10 cellular contexts compared by ENCODE assay signal in the genomic region with DNA sequence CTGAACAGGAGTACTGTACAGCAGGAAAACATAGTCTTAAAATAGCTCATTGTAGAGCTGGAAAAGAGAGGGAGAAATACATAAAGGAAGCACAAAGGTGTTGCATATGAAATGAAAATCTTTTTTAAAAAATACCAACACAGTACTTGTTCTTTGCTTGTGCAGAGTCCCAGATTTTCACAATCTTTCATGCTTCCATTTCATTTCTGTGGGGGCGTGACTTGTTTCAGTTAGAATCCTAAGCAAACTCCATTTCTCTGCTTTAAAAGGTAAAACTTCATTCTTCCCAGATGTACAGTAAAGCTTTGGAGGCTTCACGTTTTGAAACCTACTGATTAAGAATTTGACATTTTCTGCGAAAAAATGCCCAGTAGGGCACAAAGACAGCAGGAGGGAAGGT. TPM values are rescaled to one million over a fixed set of nuclear protein-coding genes. Genes with fewer than 3 reads are reported as not detected.
"Had no signal": no experiment of that assay in that cellular context is flagged by ENCODE, and none has a peak within 500 bp of the region (broad histone marks: within the 10 kb centered on the region; RNA-seq: fewer than 3 reads in every experiment).

No MANE protein-coding gene starts in this region.

- H3K27ac Mint-ChIP-seq: GM23338, H9, HFFc6 had no signal

- H3K9ac ChIP-seq: GM23248 had no signal

- H3K4me3 ChIP-seq: GM23248, GM23338, HAP-1 had no signal

- DNase-seq: GM23248, GOT3, H7, H9, HCEC 1CT, HFFc6 had no signal

- H2AFZ ChIP-seq: GM23248 had no signal

- H3K4me3 Mint-ChIP-seq: GM23338, H9, HFFc6 had no signal

- ATAC-seq: GM23338, HCT116 had no signal

- H3K36me3 ChIP-seq: HAP-1 had no signal

- H3K9me3 Mint-ChIP-seq: GM23338, H9, HFFc6 had no signal

- H3K27ac ChIP-seq: GM23248 had no signal

- H3K4me2 ChIP-seq: GM23338 had no signal

RNA-seq across cellular contexts. Expression of gene MARCHF10, which starts 48.5 kb away (rescaled TPM):
- total RNA-seq: GM23338, H4, H9 had no signal
